In genomic region chr9:35556781-35557180, GRCh38 we compare ENCODE assay signal across 18 cellular contexts. TPM values are rescaled to one million over a fixed set of nuclear protein-coding genes. Genes with fewer than 3 reads are reported as not detected.
DNase-seq lines count a peak whose midpoint lies in the region; ATAC-seq, FAIRE-seq and TF ChIP-seq lines count a peak whose summit lies in the region.
"Had no signal": no experiment of that assay in that cellular context is flagged by ENCODE, and none has a peak within 500 bp of the region (broad histone marks: within the 10 kb centered on the region; RNA-seq: fewer than 3 reads in every experiment).

No MANE protein-coding gene starts in this region.

- no peaks in the 10 kb centered on the region for H3K36me3 Mint-ChIP-seq in activated naive CD4-positive, alpha-beta T cell treated with anti-CD3 and anti-CD28 coated beads, Interleukin-2, amount 10 ng/mL, durations not matched to agents 7 days and 5 days
- no peaks in the 10 kb centered on the region for H3K36me3 Mint-ChIP-seq in naive thymus-derived CD8-positive, alpha-beta T cell

- no peak overlapping the region for H3K4me2 ChIP-seq in SK-N-SH
- H3K4me2 ChIP-seq: KMS-11 had no signal

- H3K79me2 ChIP-seq in SK-N-SH (ENCODE audit: insufficient read depth): peaks cover 30% of the 10 kb centered on the region; the same call in 1 of the 2 replicates

- POLR2A ChIA-PET in naive thymus-derived CD8-positive, alpha-beta T cell (lab: Charles Lee): no interaction called here
- POLR2A ChIA-PET in SK-N-SH (lab: Yijun Ruan, JAX): no interaction called here

- peaks cover 8% of the 10 kb centered on the region for H3F3A ChIP-seq in SK-N-SH (replicated peaks; ENCODE audit: insufficient read depth)

- no peak for TF ChIP-seq CTCF in bronchial epithelial cell (IDR thresholded peaks at IDR 0.05; ENCODE audit: insufficient read depth, low read length, severe bottlenecking)
- no peak for TF ChIP-seq CTCF in psoas muscle (IDR thresholded peaks at IDR 0.05)
- TF ChIP-seq CTCF in omental fat pad (IDR thresholded peaks at IDR 0.05): no peak
- no peak for TF ChIP-seq CTCF in SK-N-SH (IDR thresholded peaks at IDR 0.05)

- no peak overlapping the region for H3K9ac ChIP-seq in SK-N-SH
- H3K9ac ChIP-seq: KMS-11 had no signal

- H3K36me3 ChIP-seq in bronchial epithelial cell (ENCODE audit: control insufficient read depth, insufficient read depth, low read length) (peaks cover 26% of the 10 kb centered on the region), psoas muscle (ENCODE audit: insufficient read depth in 1 of 2, low read depth in 1 of 2) (peaks cover 9 to 60% of the 10 kb centered on the region in 2 donors), SK-N-SH (replicated peaks in 1 of 2; ENCODE audit: control insufficient read depth in 1 of 2, insufficient read depth in 2 of 2, low read length in 1 of 2) (peaks cover 26 to 44% of the 10 kb centered on the region in 2 experiments)

- H3K9me2 ChIP-seq in SK-N-SH: no peaks in the 10 kb centered on the region

- H2AFZ ChIP-seq in SK-N-SH (ENCODE audit: low read depth): no peak overlapping the region

- H3K4me1 ChIP-seq in psoas muscle: peaks cover 76% of the 10 kb centered on the region
- H3K4me1 ChIP-seq in SK-N-SH (ENCODE audit: control insufficient read depth in 1 of 2, insufficient read depth in 2 of 2, low read depth in 1 of 2, low read length in 1 of 2): peaks cover 0 to 5% of the 10 kb centered on the region in 2 experiments; a peak in 2 of 4 replicates

- H3K9me3 ChIP-seq in psoas muscle (no peaks in the 10 kb centered on the region), SK-N-SH (no peaks in the 10 kb centered on the region)

- no peaks in the 10 kb centered on the region for H3K4me1 Mint-ChIP-seq in activated naive CD4-positive, alpha-beta T cell treated with anti-CD3 and anti-CD28 coated beads, Interleukin-2, amount 10 ng/mL, durations not matched to agents 7 days and 5 days
- no peaks in the 10 kb centered on the region for H3K4me1 Mint-ChIP-seq in naive thymus-derived CD8-positive, alpha-beta T cell

- no peak for ATAC-seq in psoas muscle
- ATAC-seq in naive thymus-derived CD8-positive, alpha-beta T cell: no peak
- ATAC-seq in omental fat pad (ENCODE audit: low FRiP score): no peak

- no peak for TF ChIP-seq RAD21 in SK-N-SH (IDR thresholded peaks at IDR 0.05; ENCODE audit: low read length)

- intact Hi-C loops in psoas muscle (cut with DNase I): loop anchor here in 1 of 2 donors (5.0 kb wide), 1 partner anchor 34 kb away; no protein-coding TSS in a partner anchor

- no peak for TF ChIP-seq EP300 in SK-N-SH (IDR thresholded peaks at IDR 0.05; ENCODE audit: borderline replicate concordance in 1 of 2, low read depth in 1 of 2, low read length in 1 of 2)

- 69 to 91% (median 77%) methylated on average over 3 of the region's 3 CpGs for WGBS in psoas muscle, 3 donors
- WGBS in SK-N-SH (ENCODE audit: low lambda C conversion rate): 92% methylated on average over 3 of the region's 3 CpGs

- CTCF ChIA-PET in activated naive CD4-positive, alpha-beta T cell treated with anti-CD3 and anti-CD28 coated beads, Interleukin-2, amount 10 ng/mL, durations not matched to agents 7 days and 5 days (lab: Charles Lee): interaction anchor here (0.6 to 1.8 kb wide), 3 partner anchors 13 to 233 kb away, joined by 3 to 5 read pairs (median 3); no protein-coding TSS in a partner anchor
- CTCF ChIA-PET in SK-N-SH (lab: Yijun Ruan, JAX): interaction anchor here (1.4 to 7.2 kb wide), 4 partner anchors 67 to 440 kb away, joined by 4 to 45 read pairs (median 5); partner anchors contain the start of genes ATOSB and RUSC2

- no peak for DNase-seq in activated naive CD4-positive, alpha-beta T cell treated with anti-CD3 and anti-CD28 coated beads, Interleukin-2, amount 10 ng/mL, durations not matched to agents 7 days and 5 days
- no peak for DNase-seq in activated naive CD4-positive, alpha-beta T cell (lab: John Stamatoyannopoulos, UW)
- no peak for DNase-seq in bronchial epithelial cell (ENCODE audit: low read depth)
- DNase-seq in psoas muscle: no peak
- DNase-seq in naive thymus-derived CD8-positive, alpha-beta T cell: no peak
- DNase-seq in omental fat pad (ENCODE audit: low spot score): no peak
- DNase-seq in SK-N-SH: no peak
- DNase-seq: C1 segment of cervical spinal cord, DMS 273 treated with DMSO at 0.1 percent for 48 hours, GOT3, NCI-H1436, NCI-H2029, NCI-H2171, NCI-H446, NCI-H69 had no signal

- peaks cover 25% of the 10 kb centered on the region for H4K20me1 ChIP-seq in SK-N-SH (ENCODE audit: insufficient read depth)

- H3K27me3 ChIP-seq in bronchial epithelial cell (ENCODE audit: control insufficient read depth, insufficient read depth, low read length) (no peaks in the 10 kb centered on the region), psoas muscle (ENCODE audit: insufficient read depth in 3 of 3, low read length in 2 of 3) (no peaks in the 10 kb centered on the region), SK-N-SH (ENCODE audit: insufficient read depth) (no peaks in the 10 kb centered on the region)

- peak overlapping the region; percentile 90 for H3K27ac ChIP-seq in psoas muscle
- H3K27ac ChIP-seq in SK-N-SH (ENCODE audit: low read depth in 2 of 2, low read length in 1 of 2): no peak overlapping the region
- H3K27ac ChIP-seq: KMS-11 had no signal

- FAIRE-seq in bronchial epithelial cell (lab: Jason Lieb, UNC): peak; percentile 47
- FAIRE-seq: A204.1, RCC 7860 had no signal

- no peak overlapping the region for H3K4me3 ChIP-seq in bronchial epithelial cell (ENCODE audit: low read depth, low read length)
- H3K4me3 ChIP-seq in psoas muscle: no peak overlapping the region
- no peak overlapping the region for H3K4me3 ChIP-seq in SK-N-SH (ENCODE audit: low read depth in 2 of 2, low read length in 1 of 2)

- no peaks in the 10 kb centered on the region for H3K27me3 Mint-ChIP-seq in activated naive CD4-positive, alpha-beta T cell treated with anti-CD3 and anti-CD28 coated beads, Interleukin-2, amount 10 ng/mL, durations not matched to agents 7 days and 5 days
- H3K27me3 Mint-ChIP-seq in naive thymus-derived CD8-positive, alpha-beta T cell: no peaks in the 10 kb centered on the region

- H3K4me3 Mint-ChIP-seq in activated naive CD4-positive, alpha-beta T cell treated with anti-CD3 and anti-CD28 coated beads, Interleukin-2, amount 10 ng/mL, durations not matched to agents 7 days and 5 days: no peak overlapping the region
- no peak overlapping the region for H3K4me3 Mint-ChIP-seq in naive thymus-derived CD8-positive, alpha-beta T cell

- peak overlapping the region; percentile 8 for H3K27ac Mint-ChIP-seq in activated naive CD4-positive, alpha-beta T cell treated with anti-CD3 and anti-CD28 coated beads, Interleukin-2, amount 10 ng/mL, durations not matched to agents 7 days and 5 days
- H3K27ac Mint-ChIP-seq in naive thymus-derived CD8-positive, alpha-beta T cell: peak overlapping the region in 1 of 10 donors; percentile 83

- H3K9me3 Mint-ChIP-seq in activated naive CD4-positive, alpha-beta T cell treated with anti-CD3 and anti-CD28 coated beads, Interleukin-2, amount 10 ng/mL, durations not matched to agents 7 days and 5 days: no peaks in the 10 kb centered on the region
- H3K9me3 Mint-ChIP-seq in naive thymus-derived CD8-positive, alpha-beta T cell: no peaks in the 10 kb centered on the region

TF ChIP-seq in SK-N-SH, 30 proteins besides CTCF, POLR2A, EP300 and RAD21:
- TF ChIP-seq FOXJ3 (CRISPR knock-in tag; IDR thresholded peaks at IDR 0.05) (no peak), USF1 (IDR thresholded peaks at IDR 0.05; ENCODE audit: borderline replicate concordance, low read depth) (no peak), CHD2 (IDR thresholded peaks at IDR 0.05; ENCODE audit: low read length, partially characterized antibody) (no peak), TEAD4 (IDR thresholded peaks at IDR 0.05; ENCODE audit: borderline replicate concordance, insufficient read depth) (no peak)

RNA-seq across cellular contexts. Expression of gene TESK1, which starts 48.3 kb away (rescaled TPM):
- 6.6 and 8.2 TPM in 2 replicates for total RNA-seq in bronchial epithelial cell
- total RNA-seq in psoas muscle: 10 to 100 TPM; 44.4 to 81.0 (median 56.8) TPM
- polyA plus RNA-seq in psoas muscle: 10 to 100 TPM; 59.4 to 73.6 (median 70.7) TPM
- 10 to 100 TPM; 43.5 to 44.4 TPM for total RNA-seq in naive thymus-derived CD8-positive, alpha-beta T cell
- polyA plus RNA-seq in naive thymus-derived CD8-positive, alpha-beta T cell: 1 to 10 TPM; 3.0 to 8.1 (median 4.8) TPM
- 10 to 100 TPM; 29.6 to 53.0 (median 36.5) TPM for total RNA-seq in omental fat pad
- polyA plus RNA-seq in SK-N-SH (2012; rRNA removed): 26.0 TPM in 2 replicates
- 8.6 and 13.0 TPM in 2 replicates for polyA plus RNA-seq in SK-N-SH (2012; cell fraction: cytosol; rRNA removed)
- polyA plus RNA-seq in SK-N-SH (2012; cell fraction: nucleus; rRNA removed): 154 and 162 TPM in 2 replicates
